30 cellular contexts compared by ENCODE assay signal in genomic region chr16:673399-673991, GRCh38.
"Had no signal": no experiment of that assay in that cellular context is flagged by ENCODE, and none has a peak within 500 bp of the region (broad histone marks: within the 10 kb centered on the region; RNA-seq: fewer than 3 reads in every experiment).

No MANE protein-coding gene starts in this region.

- H3K9me3 ChIP-seq: gastroesophageal sphincter, left ventricle myocardium inferior, pancreas, psoas muscle, stomach, thyroid gland, upper lobe of left lung, vagina had no signal

- H3K27ac Mint-ChIP-seq: activated CD4-positive, alpha-beta T cell treated with anti-CD3 and anti-CD28 coated beads for 36 hours; activated CD8-positive, alpha-beta memory T cell treated with anti-CD3 and anti-CD28 coated beads, Interleukin-2, amount 10 ng/mL, durations not matched to agents 7 days and 5 days; activated CD8-positive, alpha-beta T cell treated with anti-CD3 and anti-CD28 coated beads, Interleukin-2, amount 10 ng/mL, durations not matched to agents 7 days and 5 days; activated naive CD4-positive, alpha-beta T cell treated with anti-CD3 and anti-CD28 coated beads, Interleukin-2, amount 50 U/mL, for 72 hours; mesothelial cell of epicardium; naive B cell; nephron progenitor cell; stimulated activated naive B cell treated with anti-CD40 and anti-IgM and Interleukin-4, amounts not matched to agents 10 μg/mL and 1 μg/mL and 100 μg/mL, for 72 hours had no signal

- H3K27ac ChIP-seq: gastroesophageal sphincter, hepatocyte, pancreas, psoas muscle, stomach, thyroid gland, upper lobe of left lung, vagina had no signal

- H3K27me3 Mint-ChIP-seq: central memory CD8-positive, alpha-beta T cell had no signal

- H3K27me3 ChIP-seq: hepatocyte, pancreas, thyroid gland, upper lobe of left lung, vagina had no signal

- H2AFZ ChIP-seq: hepatocyte had no signal

- H3K4me3 ChIP-seq: gastroesophageal sphincter, hepatocyte, left ventricle myocardium inferior, pancreas, psoas muscle, smooth muscle cell, stomach, thyroid gland, upper lobe of left lung, vagina had no signal

- H3K36me3 Mint-ChIP-seq: activated naive CD4-positive, alpha-beta T cell treated with anti-CD3 and anti-CD28 coated beads, Interleukin-2, amount 50 U/mL, for 72 hours; naive B cell had no signal

- DNase-seq: activated CD4-positive, alpha-beta T cell treated with anti-CD3 and anti-CD28 coated beads for 36 hours; activated CD4-positive, CD25-positive, alpha-beta regulatory T cell; activated CD8-positive, alpha-beta memory T cell treated with anti-CD3 and anti-CD28 coated beads, Interleukin-2, amount 10 ng/mL, durations not matched to agents 7 days and 5 days; activated CD8-positive, alpha-beta T cell treated with anti-CD3 and anti-CD28 coated beads, Interleukin-2, amount 10 ng/mL, durations not matched to agents 7 days and 5 days; activated naive CD4-positive, alpha-beta T cell; activated T-cell treated with anti-CD3 and anti-CD28 coated beads, Interleukin-2, amount 50 U/mL, for 48 hours; dermis blood vessel endothelial cell; effector CD8-positive, alpha-beta T cell; erythroblast; islet precursor cell; left ventricle myocardium inferior; naive B cell; nephron progenitor cell; psoas muscle; stimulated activated CD4-positive, alpha-beta T cell treated with anti-CD3 and anti-CD28 coated beads, Interleukin-15, amount 100 ng/mL, for 24 hours; stimulated activated CD4-positive, alpha-beta T cell treated with anti-CD3 and anti-CD28 coated beads, Interleukin-2, amount 100 ng/mL, for 24 hours; stimulated activated naive B cell treated with anti-CD40 and anti-IgM and Interleukin-4, amounts not matched to agents 10 μg/mL and 1 μg/mL and 100 μg/mL, for 72 hours; stomach; thyroid gland had no signal

- ATAC-seq: activated CD4-positive, alpha-beta T cell treated with anti-CD3 and anti-CD28 coated beads for 36 hours; activated CD8-positive, alpha-beta memory T cell treated with anti-CD3 and anti-CD28 coated beads, Interleukin-2, amount 10 ng/mL, durations not matched to agents 7 days and 5 days; activated CD8-positive, alpha-beta T cell treated with anti-CD3 and anti-CD28 coated beads, Interleukin-2, amount 10 ng/mL, durations not matched to agents 7 days and 5 days; activated naive CD4-positive, alpha-beta T cell treated with anti-CD3 and anti-CD28 coated beads, Interleukin-2, amount 50 U/mL, for 72 hours; gastroesophageal sphincter; pancreas; stimulated activated naive B cell treated with anti-CD40 and anti-IgM and Interleukin-4, amounts not matched to agents 10 μg/mL and 1 μg/mL and 100 μg/mL, for 72 hours had no signal

- H3K9me3 Mint-ChIP-seq: activated naive CD4-positive, alpha-beta T cell treated with anti-CD3 and anti-CD28 coated beads, Interleukin-2, amount 50 U/mL, for 72 hours; central memory CD8-positive, alpha-beta T cell; mesothelial cell of epicardium; naive B cell; nephron progenitor cell; stimulated activated naive B cell treated with anti-CD40 and anti-IgM and Interleukin-4, amounts not matched to agents 10 μg/mL and 1 μg/mL and 100 μg/mL, for 72 hours had no signal

- H3K4me2 ChIP-seq: hepatocyte, smooth muscle cell had no signal

- FAIRE-seq: bronchial epithelial cell, endometrium, pancreas had no signal

- H3K4me3 Mint-ChIP-seq: activated CD4-positive, alpha-beta T cell treated with anti-CD3 and anti-CD28 coated beads for 36 hours; activated CD8-positive, alpha-beta memory T cell treated with anti-CD3 and anti-CD28 coated beads, Interleukin-2, amount 10 ng/mL, durations not matched to agents 7 days and 5 days; activated CD8-positive, alpha-beta T cell treated with anti-CD3 and anti-CD28 coated beads, Interleukin-2, amount 10 ng/mL, durations not matched to agents 7 days and 5 days; central memory CD8-positive, alpha-beta T cell; mesothelial cell of epicardium; nephron progenitor cell; stimulated activated naive B cell treated with anti-CD40 and anti-IgM and Interleukin-4, amounts not matched to agents 10 μg/mL and 1 μg/mL and 100 μg/mL, for 72 hours had no signal
